1 cellular context compared by ENCODE assay signal in genomic region chr4:113646456-113646809, GRCh38.
TF ChIP-seq lines count a peak whose summit lies in the region.

No MANE protein-coding gene starts in this region.

TF ChIP-seq in WTC11, 78 proteins besides CTCF, POLR2A, EP300 and RAD21 (continued from another document):
- no peak for TF ChIP-seq GTF2I (CRISPR knock-in tag; conservative IDR thresholded peaks at IDR 0.05)
- TF ChIP-seq ZNF219 (CRISPR knock-in tag; IDR thresholded peaks at IDR 0.05; ENCODE audit: borderline replicate concordance), result no peak
- TF ChIP-seq, protein P1, sequence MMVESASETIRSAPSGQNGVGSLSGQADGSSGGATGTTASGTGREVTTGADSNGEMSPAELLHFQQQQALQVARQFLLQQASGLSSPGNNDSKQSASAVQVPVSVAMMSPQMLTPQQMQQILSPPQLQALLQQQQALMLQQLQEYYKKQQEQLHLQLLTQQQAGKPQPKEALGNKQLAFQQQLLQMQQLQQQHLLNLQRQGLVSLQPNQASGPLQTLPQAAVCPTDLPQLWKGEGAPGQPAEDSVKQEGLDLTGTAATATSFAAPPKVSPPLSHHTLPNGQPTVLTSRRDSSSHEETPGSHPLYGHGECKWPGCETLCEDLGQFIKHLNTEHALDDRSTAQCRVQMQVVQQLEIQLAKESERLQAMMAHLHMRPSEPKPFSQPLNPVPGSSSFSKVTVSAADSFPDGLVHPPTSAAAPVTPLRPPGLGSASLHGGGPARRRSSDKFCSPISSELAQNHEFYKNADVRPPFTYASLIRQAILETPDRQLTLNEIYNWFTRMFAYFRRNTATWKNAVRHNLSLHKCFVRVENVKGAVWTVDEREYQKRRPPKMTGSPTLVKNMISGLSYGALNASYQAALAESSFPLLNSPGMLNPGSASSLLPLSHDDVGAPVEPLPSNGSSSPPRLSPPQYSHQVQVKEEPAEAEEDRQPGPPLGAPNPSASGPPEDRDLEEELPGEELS (CRISPR knock-in tag; IDR thresholded peaks at IDR 0.05), result peak; percentile 56; the same call in 1 of the 2 replicates
- TF ChIP-seq CREB1 (CRISPR knock-in tag; IDR thresholded peaks at IDR 0.05), result no peak
- TF ChIP-seq PRRX2 (CRISPR knock-in tag; IDR thresholded peaks at IDR 0.05), result peak; percentile 78; the same call in 1 of the 2 replicates
- TF ChIP-seq ZNF138 (CRISPR knock-in tag; conservative IDR thresholded peaks at IDR 0.05), result no peak
- peak; percentile 78; the same call in 1 of the 2 replicates for TF ChIP-seq NFE2L1 (CRISPR knock-in tag; IDR thresholded peaks at IDR 0.05)
- 0 out of 2 replicates have a peak, but pooled peaks have one; percentile 49 for TF ChIP-seq ERG (CRISPR knock-in tag; IDR thresholded peaks at IDR 0.05)
- no peak for TF ChIP-seq E2F1 (CRISPR knock-in tag; IDR thresholded peaks at IDR 0.05)
- TF ChIP-seq NR2C2 (CRISPR knock-in tag; IDR thresholded peaks at IDR 0.05), result no peak
- TF ChIP-seq, protein P2, sequence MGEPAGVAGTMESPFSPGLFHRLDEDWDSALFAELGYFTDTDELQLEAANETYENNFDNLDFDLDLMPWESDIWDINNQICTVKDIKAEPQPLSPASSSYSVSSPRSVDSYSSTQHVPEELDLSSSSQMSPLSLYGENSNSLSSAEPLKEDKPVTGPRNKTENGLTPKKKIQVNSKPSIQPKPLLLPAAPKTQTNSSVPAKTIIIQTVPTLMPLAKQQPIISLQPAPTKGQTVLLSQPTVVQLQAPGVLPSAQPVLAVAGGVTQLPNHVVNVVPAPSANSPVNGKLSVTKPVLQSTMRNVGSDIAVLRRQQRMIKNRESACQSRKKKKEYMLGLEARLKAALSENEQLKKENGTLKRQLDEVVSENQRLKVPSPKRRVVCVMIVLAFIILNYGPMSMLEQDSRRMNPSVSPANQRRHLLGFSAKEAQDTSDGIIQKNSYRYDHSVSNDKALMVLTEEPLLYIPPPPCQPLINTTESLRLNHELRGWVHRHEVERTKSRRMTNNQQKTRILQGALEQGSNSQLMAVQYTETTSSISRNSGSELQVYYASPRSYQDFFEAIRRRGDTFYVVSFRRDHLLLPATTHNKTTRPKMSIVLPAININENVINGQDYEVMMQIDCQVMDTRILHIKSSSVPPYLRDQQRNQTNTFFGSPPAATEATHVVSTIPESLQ (CRISPR knock-in tag; IDR thresholded peaks at IDR 0.05), result no peak
- no peak for TF ChIP-seq ZNF121 (CRISPR knock-in tag; IDR thresholded peaks at IDR 0.05)
- TF ChIP-seq SP1 (CRISPR knock-in tag; conservative IDR thresholded peaks at IDR 0.05), result 0 out of 2 replicates have a peak, but pooled peaks have one; percentile 27
TF ChIP-seq in WTC11: peak in this region for 8.
